13 cellular contexts compared by ENCODE assay signal in genomic region chr12:74985293-74985985, GRCh38.
"Had no signal": no experiment of that assay in that cellular context is flagged by ENCODE, and none has a peak within 500 bp of the region (broad histone marks: within the 10 kb centered on the region; RNA-seq: fewer than 3 reads in every experiment).

No MANE protein-coding gene starts in this region.

- H3K4me1 Mint-ChIP-seq: natural killer cell had no signal

- H3K36me3 ChIP-seq: gastrocnemius medialis had no signal

- H3K27ac Mint-ChIP-seq: activated T-helper 1 cell treated with anti-CD3 and anti-CD28 coated beads, Interleukin-12 subunit alpha, Interleukin-12 subunit beta, Interleukin-2, Interleukin-4 antibody, amounts not matched to agents 30 ng/mL and 10 ng/mL and 1 ng/mL, durations not matched to agents 14 hours and 24 hours and 36 hours; natural killer cell; stimulated activated naive CD8-positive, alpha-beta T cell treated with anti-CD3 and anti-CD28 coated beads, Interleukin-15, Interleukin-2, amounts not matched to agents 100 ng/mL and 50 ng/mL, for 24 hours had no signal

- H3K27me3 Mint-ChIP-seq: stimulated activated naive CD8-positive, alpha-beta T cell treated with anti-CD3 and anti-CD28 coated beads, Interleukin-15, Interleukin-2, amounts not matched to agents 100 ng/mL and 50 ng/mL, for 24 hours had no signal

- H3K9me3 ChIP-seq: gastrocnemius medialis, testis had no signal

- H3K4me1 ChIP-seq: testis had no signal

- H3K4me3 Mint-ChIP-seq: activated T-helper 1 cell treated with anti-CD3 and anti-CD28 coated beads, Interleukin-12 subunit alpha, Interleukin-12 subunit beta, Interleukin-2, Interleukin-4 antibody, amounts not matched to agents 30 ng/mL and 10 ng/mL and 1 ng/mL, durations not matched to agents 14 hours and 24 hours and 36 hours; natural killer cell; stimulated activated naive CD8-positive, alpha-beta T cell treated with anti-CD3 and anti-CD28 coated beads, Interleukin-15, Interleukin-2, amounts not matched to agents 100 ng/mL and 50 ng/mL, for 24 hours had no signal

- H3K9me3 Mint-ChIP-seq: activated T-helper 1 cell treated with anti-CD3 and anti-CD28 coated beads, Interleukin-12 subunit alpha, Interleukin-12 subunit beta, Interleukin-2, Interleukin-4 antibody, amounts not matched to agents 30 ng/mL and 10 ng/mL and 1 ng/mL, durations not matched to agents 14 hours and 24 hours and 36 hours; stimulated activated naive CD8-positive, alpha-beta T cell treated with anti-CD3 and anti-CD28 coated beads, Interleukin-15, Interleukin-2, amounts not matched to agents 100 ng/mL and 50 ng/mL, for 24 hours had no signal

- ATAC-seq: activated CD4-positive, CD25-positive, alpha-beta regulatory T cell treated with anti-CD3 and anti-CD28 coated beads, Interleukin-2, amount 50 U/mL, for 24 hours; gastrocnemius medialis; natural killer cell had no signal

- DNase-seq: activated CD4-positive, alpha-beta T cell treated with anti-CD3 and anti-CD28 coated beads, Interleukin-2, amount 50 U/mL, for 1 hour; activated naive CD4-positive, alpha-beta T cell treated with Interleukin-2 at 50 U/mL for 16 hours; erythroblast; gastrocnemius medialis; natural killer cell; retina; stimulated activated CD4-positive, alpha-beta T cell treated with anti-CD3 and anti-CD28 coated beads, Interleukin-4, amount 100 ng/mL, for 24 hours; T-helper 9 cell; testis had no signal

- H3K27ac ChIP-seq: gastrocnemius medialis, skin epidermis, testis had no signal

- H3K27me3 ChIP-seq: gastrocnemius medialis, testis had no signal

- H3K36me3 Mint-ChIP-seq: natural killer cell had no signal

- H3K4me3 ChIP-seq: gastrocnemius medialis, skin epidermis, testis had no signal
